Comparison of ENCODE assay signal across 8 cellular contexts in genomic region chr21:6093358-6093757, GRCh38.
A peak's percentile ranks its signal among the peaks of the same experiment; 100 is the strongest.
DNase-seq lines count a peak whose midpoint lies in the region; ATAC-seq, FAIRE-seq and TF ChIP-seq lines count a peak whose summit lies in the region.
"Not testable (repeated sequence)": the region's sequence is repeated elsewhere in the genome, so short reads cannot be mapped to it uniquely, and the experiment has no call there.

No MANE protein-coding gene starts in this region.

- H3K27ac Mint-ChIP-seq in CD4-positive, alpha-beta T cell; activated CD4-positive, alpha-beta T cell treated with anti-CD3 and anti-CD28 coated beads, Interleukin-2, amount 10 ng/mL, durations not matched to agents 7 days and 5 days; activated naive CD4-positive, alpha-beta T cell treated with anti-CD3 and anti-CD28 coated beads, Interleukin-2, amount 10 ng/mL, durations not matched to agents 7 days and 5 days; natural killer cell: not testable (repeated sequence)

- H3K4me1 ChIP-seq in gastroesophageal sphincter; kidney (ENCODE audit: control insufficient read depth in 1 of 2, insufficient read depth in 1 of 2, low read depth in 1 of 2, low read length in 2 of 2): not testable (repeated sequence)

- CTCF ChIA-PET in CD4-positive, alpha-beta T cell (lab: Charles Lee); activated CD4-positive, alpha-beta T cell treated with anti-CD3 and anti-CD28 coated beads, Interleukin-2, amount 10 ng/mL, durations not matched to agents 7 days and 5 days (lab: Charles Lee); activated naive CD4-positive, alpha-beta T cell treated with anti-CD3 and anti-CD28 coated beads, Interleukin-2, amount 10 ng/mL, durations not matched to agents 7 days and 5 days (lab: Charles Lee): not testable (repeated sequence)

- not testable (repeated sequence) for H3K4me3 ChIP-seq in gastroesophageal sphincter; kidney (ENCODE audit: low read length in 2 of 2)

- POLR2A ChIA-PET in CD4-positive, alpha-beta T cell (lab: Charles Lee); activated CD4-positive, alpha-beta T cell treated with anti-CD3 and anti-CD28 coated beads, Interleukin-2, amount 10 ng/mL, durations not matched to agents 7 days and 5 days (lab: Charles Lee): not testable (repeated sequence)

- H3K9ac ChIP-seq in kidney (ENCODE audit: low read length in 2 of 2) = not testable (repeated sequence)

- H3K9me3 ChIP-seq in CD4-positive, alpha-beta T cell (ENCODE audit: control insufficient read depth, low read length); gastroesophageal sphincter; kidney (ENCODE audit: control insufficient read depth in 1 of 2, low read length in 2 of 2): not testable (repeated sequence)

- not testable (repeated sequence) for H3K27me3 ChIP-seq in CD4-positive, alpha-beta T cell (ENCODE audit: control insufficient read depth, insufficient read depth, low read length); gastroesophageal sphincter

- TF ChIP-seq POLR2A in gastroesophageal sphincter (IDR thresholded peaks at IDR 0.05) = not testable (repeated sequence)

- H3K27ac ChIP-seq in CD4-positive, alpha-beta T cell (ENCODE audit: low read depth, low read length); gastroesophageal sphincter; kidney (ENCODE audit: low read depth in 2 of 2, low read length in 2 of 2): not testable (repeated sequence)

- H3K27me3 Mint-ChIP-seq in CD4-positive, alpha-beta T cell; activated CD4-positive, alpha-beta T cell treated with anti-CD3 and anti-CD28 coated beads, Interleukin-2, amount 10 ng/mL, durations not matched to agents 7 days and 5 days; activated naive CD4-positive, alpha-beta T cell treated with anti-CD3 and anti-CD28 coated beads, Interleukin-2, amount 10 ng/mL, durations not matched to agents 7 days and 5 days; natural killer cell (ENCODE audit: low read depth in 2 of 2): not testable (repeated sequence)

- not testable (repeated sequence) for TF ChIP-seq CTCF in CD4-positive, alpha-beta T cell (IDR thresholded peaks at IDR 0.05); gastroesophageal sphincter (IDR thresholded peaks at IDR 0.05); kidney (IDR thresholded peaks at IDR 0.05; ENCODE audit: borderline replicate concordance, extremely low read depth, insufficient read depth); natural killer cell (IDR thresholded peaks at IDR 0.05)

- peak in 3 of 10 experiments; percentile 0 to 16 (median 1) for DNase-seq in CD4-positive, alpha-beta T cell
- peak; percentile 7 for DNase-seq in activated CD4-positive, alpha-beta T cell treated with anti-CD3 and anti-CD28 coated beads, Interleukin-2, amount 10 ng/mL, durations not matched to agents 7 days and 5 days
- peak; percentile 62 for DNase-seq in activated naive CD4-positive, alpha-beta T cell treated with anti-CD3 and anti-CD28 coated beads, Interleukin-2, amount 10 ng/mL, durations not matched to agents 7 days and 5 days
- DNase-seq in kidney (peak; percentile 73), ureter (ENCODE audit: low spot score) (peak; percentile 44)
- DNase-seq in natural killer cell = not testable (repeated sequence)
- DNase-seq in stimulated activated CD4-positive, alpha-beta T cell treated with anti-CD3 and anti-CD28 coated beads, Interleukin-2, amount 100 ng/mL, for 24 hours = peak; percentile 3 to 17

- H3K36me3 ChIP-seq in gastroesophageal sphincter; kidney (ENCODE audit: control insufficient read depth in 1 of 2, insufficient read depth in 2 of 2, low read length in 2 of 2): not testable (repeated sequence)

- H3K4me1 Mint-ChIP-seq in CD4-positive, alpha-beta T cell (ENCODE audit: low read depth); activated CD4-positive, alpha-beta T cell treated with anti-CD3 and anti-CD28 coated beads, Interleukin-2, amount 10 ng/mL, durations not matched to agents 7 days and 5 days; activated naive CD4-positive, alpha-beta T cell treated with anti-CD3 and anti-CD28 coated beads, Interleukin-2, amount 10 ng/mL, durations not matched to agents 7 days and 5 days; natural killer cell: not testable (repeated sequence)

- peak; percentile 80 for ATAC-seq in CD4-positive, alpha-beta T cell (ENCODE audit: poor library complexity)
- ATAC-seq in gastroesophageal sphincter (peak; percentile 51), natural killer cell (peak; percentile 39 to 81 (median 80))

- no CpG with 5 or more reads among the region's 29 CpGs for WGBS in gastroesophageal sphincter (ENCODE audit: low coverage in 1 of 2), 2 donors

- not testable (repeated sequence) for H3K36me3 Mint-ChIP-seq in CD4-positive, alpha-beta T cell (ENCODE audit: low read depth); activated CD4-positive, alpha-beta T cell treated with anti-CD3 and anti-CD28 coated beads, Interleukin-2, amount 10 ng/mL, durations not matched to agents 7 days and 5 days (ENCODE audit: low read depth); activated naive CD4-positive, alpha-beta T cell treated with anti-CD3 and anti-CD28 coated beads, Interleukin-2, amount 10 ng/mL, durations not matched to agents 7 days and 5 days; natural killer cell

- not testable (repeated sequence) for H3K4me3 Mint-ChIP-seq in CD4-positive, alpha-beta T cell; activated CD4-positive, alpha-beta T cell treated with anti-CD3 and anti-CD28 coated beads, Interleukin-2, amount 10 ng/mL, durations not matched to agents 7 days and 5 days; activated naive CD4-positive, alpha-beta T cell treated with anti-CD3 and anti-CD28 coated beads, Interleukin-2, amount 10 ng/mL, durations not matched to agents 7 days and 5 days; natural killer cell

- TF ChIP-seq EP300 in gastroesophageal sphincter (IDR thresholded peaks at IDR 0.05) = not testable (repeated sequence)

- intact Hi-C loops in CD4-positive, alpha-beta T cell (cut with DNase I, micrococcal nuclease); kidney (cut with DNase I); natural killer cell (cut with micrococcal nuclease): not testable (repeated sequence)

- FAIRE-seq in kidney (lab: Jason Lieb, UNC) = not testable (repeated sequence)

- not testable (repeated sequence) for H3K9me3 Mint-ChIP-seq in CD4-positive, alpha-beta T cell; activated CD4-positive, alpha-beta T cell treated with anti-CD3 and anti-CD28 coated beads, Interleukin-2, amount 10 ng/mL, durations not matched to agents 7 days and 5 days; activated naive CD4-positive, alpha-beta T cell treated with anti-CD3 and anti-CD28 coated beads, Interleukin-2, amount 10 ng/mL, durations not matched to agents 7 days and 5 days; natural killer cell
